In the genomic region with DNA sequence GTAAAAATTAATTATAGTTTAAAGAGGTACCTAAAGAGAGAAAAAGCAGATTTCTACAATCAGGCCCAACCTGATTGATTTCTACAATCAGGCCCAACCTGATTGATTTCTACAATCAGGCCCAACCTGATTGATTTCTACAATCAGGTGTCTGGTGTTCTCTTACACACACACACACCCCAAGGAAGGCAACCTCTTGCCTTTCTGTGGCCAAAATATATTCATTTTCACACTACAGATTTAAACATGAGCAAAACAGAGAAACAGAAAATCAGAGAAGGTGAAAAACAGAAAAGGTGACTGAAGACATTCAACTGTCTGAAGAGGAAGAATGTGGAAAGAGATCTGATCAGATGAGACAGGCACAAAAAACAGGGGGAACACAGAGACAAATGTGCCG, we compare ENCODE assay signal across 26 cellular contexts.
"Had no signal": no experiment of that assay in that cellular context is flagged by ENCODE, and none has a peak within 500 bp of the region (broad histone marks: within the 10 kb centered on the region; RNA-seq: fewer than 3 reads in every experiment).

No MANE protein-coding gene starts in this region.

- H3K36me3 ChIP-seq: ovary had no signal

- H3K9me3 ChIP-seq: esophagus squamous epithelium, heart right ventricle, left lung, ovary, psoas muscle, sigmoid colon, stomach, testis, tibial nerve, upper lobe of left lung had no signal

- H3K27ac Mint-ChIP-seq: stimulated activated effector memory CD8-positive, alpha-beta T cell treated with anti-CD3 and anti-CD28 coated beads, Interleukin-12 subunit alpha, Interleukin-12 subunit beta, amount 100 ng/mL, for 72 hours had no signal

- H3K27me3 ChIP-seq: esophagus squamous epithelium, heart right ventricle, left lung, ovary, sigmoid colon, stomach, testis, tibial nerve, upper lobe of left lung had no signal

- H3K27ac ChIP-seq: coronary artery, esophagus squamous epithelium, heart right ventricle, left lung, ovary, psoas muscle, stomach, testis, tibial nerve, upper lobe of left lung had no signal

- H3K4me1 Mint-ChIP-seq: naive thymus-derived CD8-positive, alpha-beta T cell; stimulated activated effector memory CD8-positive, alpha-beta T cell treated with anti-CD3 and anti-CD28 coated beads, Interleukin-12 subunit alpha, Interleukin-12 subunit beta, amount 100 ng/mL, for 72 hours had no signal

- H3K4me1 ChIP-seq: heart right ventricle, left lung, psoas muscle, stomach, testis, upper lobe of left lung had no signal

- H3K4me3 Mint-ChIP-seq: naive thymus-derived CD8-positive, alpha-beta T cell; stimulated activated effector memory CD8-positive, alpha-beta T cell treated with anti-CD3 and anti-CD28 coated beads, Interleukin-12 subunit alpha, Interleukin-12 subunit beta, amount 100 ng/mL, for 72 hours had no signal

- ATAC-seq: heart right ventricle; left cardiac atrium; left lung; naive thymus-derived CD8-positive, alpha-beta T cell; psoas muscle; right cardiac atrium; stimulated activated effector memory CD8-positive, alpha-beta T cell treated with anti-CD3 and anti-CD28 coated beads, Interleukin-12 subunit alpha, Interleukin-12 subunit beta, amount 100 ng/mL, for 72 hours had no signal

- H3K36me3 Mint-ChIP-seq: naive thymus-derived CD8-positive, alpha-beta T cell; stimulated activated effector memory CD8-positive, alpha-beta T cell treated with anti-CD3 and anti-CD28 coated beads, Interleukin-12 subunit alpha, Interleukin-12 subunit beta, amount 100 ng/mL, for 72 hours had no signal

- H3K9me3 Mint-ChIP-seq: naive thymus-derived CD8-positive, alpha-beta T cell; stimulated activated effector memory CD8-positive, alpha-beta T cell treated with anti-CD3 and anti-CD28 coated beads, Interleukin-12 subunit alpha, Interleukin-12 subunit beta, amount 100 ng/mL, for 72 hours had no signal

- H3K27me3 Mint-ChIP-seq: naive thymus-derived CD8-positive, alpha-beta T cell had no signal

- H3K4me3 ChIP-seq: coronary artery, esophagus squamous epithelium, heart right ventricle, left lung, ovary, psoas muscle, sigmoid colon, stomach, testis, tibial nerve, upper lobe of left lung had no signal

- DNase-seq: dermis blood vessel endothelial cell; effector memory CD4-positive, alpha-beta T cell; esophagus squamous epithelium; foreskin melanocyte; glutamatergic neuron; heart right ventricle; hippocampal formation; left cardiac atrium; left lung; mesendoderm; naive thymus-derived CD8-positive, alpha-beta T cell; occipital lobe; ovary; posterior cingulate gyrus; psoas muscle; right cardiac atrium; sigmoid colon; stimulated activated CD4-positive, alpha-beta T cell treated with anti-CD3 and anti-CD28 coated beads, Interleukin-2, amount 100 ng/mL, for 24 hours; stimulated activated CD4-positive, alpha-beta T cell treated with anti-CD3 and anti-CD28 coated beads, Interleukin-4, amount 100 ng/mL, for 24 hours; stimulated activated naive CD4-positive, alpha-beta T cell treated with Interleukin-2 at 50 U/mL for 16 hours; stomach; testis; upper lobe of left lung had no signal
